ENCODE assay signal across 11 cellular contexts in the genomic region with DNA sequence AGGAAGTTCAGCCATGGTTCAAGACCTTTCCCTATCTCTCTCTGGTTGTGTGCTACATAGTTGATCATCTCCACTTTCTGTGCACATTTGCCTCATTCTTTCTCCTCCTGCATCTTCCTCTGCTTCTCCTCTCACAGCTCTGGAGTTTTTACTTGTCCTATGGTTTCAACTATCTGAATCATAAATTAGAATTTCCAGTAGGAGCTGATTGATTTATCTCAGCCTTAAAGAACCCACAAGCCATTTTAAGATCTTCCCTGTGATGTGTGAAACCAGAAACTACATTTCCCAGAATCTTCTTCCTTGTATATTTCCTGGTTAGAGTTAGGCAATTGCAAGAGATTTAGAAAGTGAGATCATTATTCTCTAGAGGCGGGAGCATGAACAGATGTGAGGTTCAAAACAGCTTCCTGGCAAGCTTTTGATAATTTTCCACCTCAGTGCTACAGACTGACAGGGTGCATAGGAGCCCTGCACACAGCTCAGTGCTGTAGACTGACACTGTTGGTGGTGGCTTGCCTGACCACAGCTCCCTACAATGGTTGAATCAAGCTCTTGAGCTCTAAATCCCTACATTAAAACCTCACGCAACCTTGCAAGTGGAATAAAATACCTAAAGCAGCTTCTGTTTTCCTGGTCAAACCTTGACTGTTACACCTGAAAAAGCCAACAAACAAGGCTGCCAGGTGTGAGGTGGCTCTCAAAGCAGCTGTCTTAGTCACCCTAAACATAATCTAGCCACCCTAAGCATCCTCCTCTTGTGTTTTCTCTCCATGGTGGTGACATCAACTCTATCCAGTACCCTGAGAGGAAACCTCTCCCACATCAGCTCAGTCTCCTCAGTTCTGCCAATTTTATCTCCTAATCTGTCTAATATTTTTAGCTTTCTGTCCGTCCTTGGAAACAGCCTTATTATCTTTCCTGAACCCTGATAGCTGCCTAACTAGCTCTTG. TPM values are rescaled to one million over a fixed set of nuclear protein-coding genes. Genes with fewer than 3 reads are reported as not detected.
DNase-seq lines count a peak whose midpoint lies in the region; ATAC-seq and TF ChIP-seq lines count a peak whose summit lies in the region.
"Had no signal": no experiment of that assay in that cellular context is flagged by ENCODE, and none has a peak within 500 bp of the region (broad histone marks: within the 10 kb centered on the region; RNA-seq: fewer than 3 reads in every experiment).

No MANE protein-coding gene starts in this region.

- no peak overlapping the region for H3K27ac ChIP-seq in transverse colon

- H3K36me3 Mint-ChIP-seq in activated naive CD4-positive, alpha-beta T cell treated with anti-CD3 and anti-CD28 coated beads, Interleukin-2, amount 50 U/mL, for 72 hours: peaks cover 7 to 21% of the 10 kb centered on the region in 2 donors

- H3K27me3 ChIP-seq in transverse colon: no peaks in the 10 kb centered on the region

- H3K36me3 ChIP-seq in transverse colon: no peaks in the 10 kb centered on the region

- TF ChIP-seq CTCF in transverse colon (IDR thresholded peaks at IDR 0.05): no peak

- peak overlapping the region; percentile 75 to 86 for H3K27ac Mint-ChIP-seq in activated naive CD4-positive, alpha-beta T cell treated with anti-CD3 and anti-CD28 coated beads, Interleukin-2, amount 50 U/mL, for 72 hours

- no peak for TF ChIP-seq POLR2A in transverse colon (IDR thresholded peaks at IDR 0.05)

- TF ChIP-seq EP300 in Ishikawa (IDR thresholded peaks at IDR 0.05; ENCODE audit: borderline replicate concordance) (no peak), transverse colon (IDR thresholded peaks at IDR 0.05; ENCODE audit: low read depth) (no peak)

- H3K4me3 ChIP-seq in transverse colon: no peak overlapping the region

- no peak for TF ChIP-seq RAD21 in Ishikawa (IDR thresholded peaks at IDR 0.05; ENCODE audit: low read depth)

- H3K4me1 ChIP-seq in transverse colon: peaks cover 0 to 4% (median 0%) of the 10 kb centered on the region in 4 donors

- 58 to 88% methylated on average over 1 to 3 of the region's 3 CpGs for WGBS in transverse colon (ENCODE audit: low coverage in 1 of 2), 2 donors

- ATAC-seq in activated naive CD4-positive, alpha-beta T cell treated with anti-CD3 and anti-CD28 coated beads, Interleukin-2, amount 50 U/mL, for 72 hours: peak; percentile 88 to 92

- H3K9me3 ChIP-seq in transverse colon: no peaks in the 10 kb centered on the region

- DNase-seq in activated gamma-delta T cell treated with Interleukin-2 at 50 U/mL for 16 hours (peak; percentile 15), activated gamma-delta T cell (lab: John Stamatoyannopoulos, UW) (no peak), hepatic stellate cell (ENCODE audit: low spot score) (no peak), globus pallidus (ENCODE audit: low spot score) (no peak), transverse colon (no peak)
- peak in 1 of 2 donors; percentile 52 for DNase-seq in activated naive CD4-positive, alpha-beta T cell treated with anti-CD3 and anti-CD28 coated beads, Interleukin-2, amount 50 U/mL, for 72 hours (ENCODE audit: low spot score in 2 of 2)
- DNase-seq in stimulated activated CD8-positive, alpha-beta memory T cell treated with anti-CD3 and anti-CD28 coated beads, Interleukin-7, amount 100 ng/mL, for 4 hours (ENCODE audit: low read depth in 2 of 2): peak; percentile 34 to 49
- DNase-seq: IMR-90 had no signal

- H3K9me3 Mint-ChIP-seq in activated naive CD4-positive, alpha-beta T cell treated with anti-CD3 and anti-CD28 coated beads, Interleukin-2, amount 50 U/mL, for 72 hours: peaks cover 9 to 17% of the 10 kb centered on the region in 2 donors

- intact Hi-C loops in transverse colon (cut with DNase I; ENCODE audit: low total_unique reads): no loop called here

- in situ Hi-C loops in transverse colon (cut with MboI; ENCODE audit: low pct_ligation_motif_present in 1 of 4, low pct_unique_long_range_greater_than_20kb in 1 of 4, low sequenced_read_pairs in 3 of 4): no loop called here

TF ChIP-seq in Ishikawa, 13 proteins besides CTCF, POLR2A, EP300 and RAD21:
- TF ChIP-seq ZBTB7A (IDR thresholded peaks at IDR 0.05; ENCODE audit: low read depth): no peak
- TF ChIP-seq CEBPB (IDR thresholded peaks at IDR 0.05): peak; percentile 38; the same call in 1 of the 2 replicates

RNA-seq across cellular contexts. Expression of a gene that starts 21.5 kb away (rescaled TPM):
- 10 to 100 TPM; 53.0 to 69.4 TPM for total RNA-seq in activated naive CD4-positive, alpha-beta T cell treated with anti-CD3 and anti-CD28 coated beads, Interleukin-2, amount 50 U/mL, for 72 hours
- not detected for total RNA-seq in transverse colon
- total RNA-seq: IMR-90, lung microvascular endothelial cell, subcutaneous adipose tissue had no signal

RNA-seq across cellular contexts. Expression of a gene that starts 44.5 kb away (rescaled TPM):
- total RNA-seq in activated naive CD4-positive, alpha-beta T cell treated with anti-CD3 and anti-CD28 coated beads, Interleukin-2, amount 50 U/mL, for 72 hours: 1 to 10 TPM in 1 of 2 donors, not detected in 1; 8.3 TPM
- not detected for total RNA-seq in transverse colon
- total RNA-seq: IMR-90, lung microvascular endothelial cell, subcutaneous adipose tissue had no signal

Comparison
In these comparisons a context has a peak if more than half of its experiments do, and no peak if none do; other contexts are left out.
1. DNase-seq: peak in activated gamma-delta T cell treated with Interleukin-2 at 50 U/mL for 16 hours (single experiment) and stimulated activated CD8-positive, alpha-beta memory T cell treated with anti-CD3 and anti-CD28 coated beads, Interleukin-7, amount 100 ng/mL, for 4 hours (2 of 2); none in activated gamma-delta T cell (single experiment), hepatic stellate cell (single experiment), globus pallidus (single experiment) and transverse colon (single experiment).
2. RNA of a gene that starts 21.5 kb away (total RNA-seq): 53.0 to 69.4 TPM in activated naive CD4-positive, alpha-beta T cell treated with anti-CD3 and anti-CD28 coated beads, Interleukin-2, amount 50 U/mL, for 72 hours; not detected in transverse colon; every median in the first group is over 10 times any median in the second.